In genomic region chr21:43906585-43907370, GRCh38 we compare ENCODE assay signal across 23 cellular contexts. TPM values are rescaled to one million over a fixed set of nuclear protein-coding genes. Genes with fewer than 3 reads are reported as not detected.
DNase-seq lines count a peak whose midpoint lies in the region; FAIRE-seq and TF ChIP-seq lines count a peak whose summit lies in the region.
"Had no signal": no experiment of that assay in that cellular context is flagged by ENCODE, and none has a peak within 500 bp of the region (broad histone marks: within the 10 kb centered on the region; RNA-seq: fewer than 3 reads in every experiment).

No MANE protein-coding gene starts in this region.

- H3K9ac ChIP-seq in kidney (ENCODE audit: low read length in 2 of 2) = no peak overlapping the region
- H3K9ac ChIP-seq: GM23248, KMS-11 had no signal

- H3K4me3 ChIP-seq in H7 (ENCODE audit: insufficient read depth, low read depth, low read length) = no peak overlapping the region
- no peak overlapping the region for H3K4me3 ChIP-seq in kidney (ENCODE audit: low read length in 2 of 2)
- no peak overlapping the region for H3K4me3 ChIP-seq in sigmoid colon
- H3K4me3 ChIP-seq: GM23248, SJCRH30 had no signal

- no peak for FAIRE-seq in kidney (lab: Jason Lieb, UNC)
- FAIRE-seq: HTR-8/SVneo, RCC 7860 had no signal

- peaks cover 23 to 35% of the 10 kb centered on the region in 2 donors for H3K4me1 ChIP-seq in kidney (ENCODE audit: control insufficient read depth in 1 of 2, insufficient read depth in 1 of 2, low read depth in 1 of 2, low read length in 2 of 2)
- peaks cover 0 to 13% (median 10%) of the 10 kb centered on the region in 4 donors for H3K4me1 ChIP-seq in sigmoid colon
- H3K4me1 ChIP-seq: SJCRH30 had no signal

- H3K36me3 ChIP-seq in H7 (replicated peaks; ENCODE audit: control insufficient read depth, insufficient read depth, low read length) = no peaks in the 10 kb centered on the region
- H3K36me3 ChIP-seq in kidney (ENCODE audit: control insufficient read depth in 1 of 2, insufficient read depth in 2 of 2, low read length in 2 of 2) = peaks cover 3% of the 10 kb centered on the region in 2 donors
- H3K36me3 ChIP-seq in sigmoid colon = peaks cover 0 to 9% (median 0%) of the 10 kb centered on the region in 4 donors
- H3K36me3 ChIP-seq: SJCRH30 had no signal

- H3K27me3 ChIP-seq in H7 (ENCODE audit: control insufficient read depth, insufficient read depth, low read length) (no peaks in the 10 kb centered on the region), sigmoid colon (no peaks in the 10 kb centered on the region)
- H3K27me3 ChIP-seq: SJCRH30 had no signal

- TF ChIP-seq POLR2A in sigmoid colon (IDR thresholded peaks at IDR 0.05) = no peak

- WGBS in sigmoid colon, 2 donors = 97% methylated on average over 26 of the region's 26 CpGs

- H3K27ac ChIP-seq in VCaP = peak overlapping the region; percentile 81
- no peak overlapping the region for H3K27ac ChIP-seq in kidney (ENCODE audit: low read depth in 2 of 2, low read length in 2 of 2)
- H3K27ac ChIP-seq in sigmoid colon = no peak overlapping the region
- H3K27ac ChIP-seq: GM23248, KMS-11, SJCRH30 had no signal

- intact Hi-C loops in kidney (cut with DNase I) = no loop called here
- intact Hi-C loops in sigmoid colon (cut with DNase I) = no loop called here

- no peak for TF ChIP-seq EP300 in sigmoid colon (IDR thresholded peaks at IDR 0.05)

- DNase-seq in H7 (peak; percentile 44), kidney (peak; percentile 55), sigmoid colon (peak; percentile 44), GDM1 (lab: John Stamatoyannopoulos, UW) (no peak), GM20000 (ENCODE audit: low spot score) (no peak)
- no peak for DNase-seq in stimulated activated CD8-positive, alpha-beta memory T cell treated with anti-CD3 and anti-CD28 coated beads, Interleukin-4, amount 100 ng/mL, for 48 hours
- DNase-seq: CD4-positive, CD25-positive, alpha-beta regulatory T cell; COR-L47; DMS79; GM23248; HCEC 1CT; IMR-90; NCI-H1092 treated with DMSO at 0.1 percent for 48 hours; NCI-H1436 treated with DMSO at 0.1 percent for 48 hours; NCI-H1930; NCI-H226; NCI-H524; NCI-H774; SJCRH30 had no signal

- H3K9me3 ChIP-seq in kidney (ENCODE audit: control insufficient read depth in 1 of 2, low read length in 2 of 2) (no peaks in the 10 kb centered on the region), sigmoid colon (no peaks in the 10 kb centered on the region)
- H3K9me3 ChIP-seq: SJCRH30 had no signal

- TF ChIP-seq CTCF in VCaP (conservative IDR thresholded peaks at IDR 0.05) (no peak), kidney (IDR thresholded peaks at IDR 0.05; ENCODE audit: borderline replicate concordance, extremely low read depth, insufficient read depth) (no peak), sigmoid colon (IDR thresholded peaks at IDR 0.05) (no peak), GM20000 (IDR thresholded peaks at IDR 0.05; ENCODE audit: extremely low read depth, missing control alignments) (no peak)

RNA-seq across cellular contexts. Expression of gene AGPAT3, which starts 41.8 kb away (rescaled TPM):
- 9.2 and 11.4 TPM in 2 replicates for total RNA-seq in H7 (2014; rRNA removed; shearing (Covaris generic))
- total RNA-seq in kidney (86.2 TPM), sigmoid colon (10 to 100 TPM; 18.9 to 26.6 (median 19.8) TPM)
- polyA plus RNA-seq in kidney (ENCODE audit: insufficient read depth, low read depth, low replicate concordance) (40.3 TPM), sigmoid colon (10 to 100 TPM; 14.4 to 48.5 (median 33.3) TPM)

Comparison
In these comparisons a context has a peak if more than half of its experiments do, and no peak if none do; other contexts are left out.
1. DNase-seq: peak in H7 (single experiment), kidney (single experiment) and sigmoid colon (single experiment); none in GDM1 (single experiment), GM20000 (single experiment) and stimulated activated CD8-positive, alpha-beta memory T cell treated with anti-CD3 and anti-CD28 coated beads, Interleukin-4, amount 100 ng/mL, for 48 hours (single experiment).